1 cellular context compared by ENCODE assay signal in the genomic region with DNA sequence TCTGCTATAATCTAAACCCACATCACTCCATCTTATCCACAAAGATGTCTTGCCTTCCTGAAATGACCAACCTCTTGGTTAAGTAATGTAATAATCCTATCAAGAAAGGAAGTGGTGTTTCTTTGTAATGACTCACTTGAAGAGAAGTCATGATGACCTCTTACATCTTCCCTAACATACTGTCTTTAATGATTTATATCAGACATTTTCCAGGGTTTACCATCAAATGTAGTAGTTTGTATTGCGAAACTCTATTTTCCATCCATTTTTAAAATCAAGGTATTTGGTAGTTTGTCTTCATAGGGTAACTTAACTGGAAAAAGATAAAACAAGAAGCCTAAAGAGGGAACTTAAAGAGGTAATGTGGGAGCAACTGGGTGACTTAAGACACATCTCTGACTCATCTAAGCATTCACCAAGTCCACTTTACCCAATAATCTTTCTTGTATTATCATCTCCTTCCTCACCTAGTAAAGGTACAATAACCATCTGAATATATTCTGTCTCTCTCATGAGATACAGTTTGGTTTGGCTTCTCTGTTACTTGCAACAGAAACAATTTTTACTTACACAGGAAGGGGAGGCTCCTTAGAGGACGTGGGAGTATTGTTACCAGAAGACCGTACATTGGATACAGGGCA.
TF ChIP-seq lines count a peak whose summit lies in the region.

No MANE protein-coding gene starts in this region.

TF ChIP-seq in WTC11, 78 proteins besides CTCF, POLR2A, EP300 and RAD21 (continued from another document):
- TF ChIP-seq, protein P1, sequence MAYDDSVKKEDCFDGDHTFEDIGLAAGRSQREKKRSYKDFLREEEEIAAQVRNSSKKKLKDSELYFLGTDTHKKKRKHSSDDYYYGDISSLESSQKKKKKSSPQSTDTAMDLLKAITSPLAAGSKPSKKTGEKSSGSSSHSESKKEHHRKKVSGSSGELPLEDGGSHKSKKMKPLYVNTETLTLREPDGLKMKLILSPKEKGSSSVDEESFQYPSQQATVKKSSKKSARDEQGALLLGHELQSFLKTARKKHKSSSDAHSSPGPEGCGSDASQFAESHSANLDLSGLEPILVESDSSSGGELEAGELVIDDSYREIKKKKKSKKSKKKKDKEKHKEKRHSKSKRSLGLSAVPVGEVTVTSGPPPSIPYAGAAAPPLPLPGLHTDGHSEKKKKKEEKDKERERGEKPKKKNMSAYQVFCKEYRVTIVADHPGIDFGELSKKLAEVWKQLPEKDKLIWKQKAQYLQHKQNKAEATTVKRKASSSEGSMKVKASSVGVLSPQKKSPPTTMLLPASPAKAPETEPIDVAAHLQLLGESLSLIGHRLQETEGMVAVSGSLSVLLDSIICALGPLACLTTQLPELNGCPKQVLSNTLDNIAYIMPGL (CRISPR knock-in tag; IDR thresholded peaks at IDR 0.05), result no peak
- TF ChIP-seq MYBL2 (CRISPR knock-in tag; IDR thresholded peaks at IDR 0.05) (no peak), FOXK1 (CRISPR knock-in tag; IDR thresholded peaks at IDR 0.05) (no peak), ATF1 (CRISPR knock-in tag; IDR thresholded peaks at IDR 0.05) (no peak), ZNF138 (CRISPR knock-in tag; conservative IDR thresholded peaks at IDR 0.05) (no peak)
- TF ChIP-seq, protein P2, sequence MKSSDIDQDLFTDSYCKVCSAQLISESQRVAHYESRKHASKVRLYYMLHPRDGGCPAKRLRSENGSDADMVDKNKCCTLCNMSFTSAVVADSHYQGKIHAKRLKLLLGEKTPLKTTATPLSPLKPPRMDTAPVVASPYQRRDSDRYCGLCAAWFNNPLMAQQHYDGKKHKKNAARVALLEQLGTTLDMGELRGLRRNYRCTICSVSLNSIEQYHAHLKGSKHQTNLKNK (CRISPR knock-in tag; IDR thresholded peaks at IDR 0.05), result no peak
- TF ChIP-seq, protein P3, sequence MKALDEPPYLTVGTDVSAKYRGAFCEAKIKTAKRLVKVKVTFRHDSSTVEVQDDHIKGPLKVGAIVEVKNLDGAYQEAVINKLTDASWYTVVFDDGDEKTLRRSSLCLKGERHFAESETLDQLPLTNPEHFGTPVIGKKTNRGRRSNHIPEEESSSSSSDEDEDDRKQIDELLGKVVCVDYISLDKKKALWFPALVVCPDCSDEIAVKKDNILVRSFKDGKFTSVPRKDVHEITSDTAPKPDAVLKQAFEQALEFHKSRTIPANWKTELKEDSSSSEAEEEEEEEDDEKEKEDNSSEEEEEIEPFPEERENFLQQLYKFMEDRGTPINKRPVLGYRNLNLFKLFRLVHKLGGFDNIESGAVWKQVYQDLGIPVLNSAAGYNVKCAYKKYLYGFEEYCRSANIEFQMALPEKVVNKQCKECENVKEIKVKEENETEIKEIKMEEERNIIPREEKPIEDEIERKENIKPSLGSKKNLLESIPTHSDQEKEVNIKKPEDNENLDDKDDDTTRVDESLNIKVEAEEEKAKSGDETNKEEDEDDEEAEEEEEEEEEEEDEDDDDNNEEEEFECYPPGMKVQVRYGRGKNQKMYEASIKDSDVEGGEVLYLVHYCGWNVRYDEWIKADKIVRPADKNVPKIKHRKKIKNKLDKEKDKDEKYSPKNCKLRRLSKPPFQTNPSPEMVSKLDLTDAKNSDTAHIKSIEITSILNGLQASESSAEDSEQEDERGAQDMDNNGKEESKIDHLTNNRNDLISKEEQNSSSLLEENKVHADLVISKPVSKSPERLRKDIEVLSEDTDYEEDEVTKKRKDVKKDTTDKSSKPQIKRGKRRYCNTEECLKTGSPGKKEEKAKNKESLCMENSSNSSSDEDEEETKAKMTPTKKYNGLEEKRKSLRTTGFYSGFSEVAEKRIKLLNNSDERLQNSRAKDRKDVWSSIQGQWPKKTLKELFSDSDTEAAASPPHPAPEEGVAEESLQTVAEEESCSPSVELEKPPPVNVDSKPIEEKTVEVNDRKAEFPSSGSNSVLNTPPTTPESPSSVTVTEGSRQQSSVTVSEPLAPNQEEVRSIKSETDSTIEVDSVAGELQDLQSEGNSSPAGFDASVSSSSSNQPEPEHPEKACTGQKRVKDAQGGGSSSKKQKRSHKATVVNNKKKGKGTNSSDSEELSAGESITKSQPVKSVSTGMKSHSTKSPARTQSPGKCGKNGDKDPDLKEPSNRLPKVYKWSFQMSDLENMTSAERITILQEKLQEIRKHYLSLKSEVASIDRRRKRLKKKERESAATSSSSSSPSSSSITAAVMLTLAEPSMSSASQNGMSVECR (CRISPR knock-in tag; IDR thresholded peaks at IDR 0.05; ENCODE audit: borderline replicate concordance), result no peak
- TF ChIP-seq, protein P4, sequence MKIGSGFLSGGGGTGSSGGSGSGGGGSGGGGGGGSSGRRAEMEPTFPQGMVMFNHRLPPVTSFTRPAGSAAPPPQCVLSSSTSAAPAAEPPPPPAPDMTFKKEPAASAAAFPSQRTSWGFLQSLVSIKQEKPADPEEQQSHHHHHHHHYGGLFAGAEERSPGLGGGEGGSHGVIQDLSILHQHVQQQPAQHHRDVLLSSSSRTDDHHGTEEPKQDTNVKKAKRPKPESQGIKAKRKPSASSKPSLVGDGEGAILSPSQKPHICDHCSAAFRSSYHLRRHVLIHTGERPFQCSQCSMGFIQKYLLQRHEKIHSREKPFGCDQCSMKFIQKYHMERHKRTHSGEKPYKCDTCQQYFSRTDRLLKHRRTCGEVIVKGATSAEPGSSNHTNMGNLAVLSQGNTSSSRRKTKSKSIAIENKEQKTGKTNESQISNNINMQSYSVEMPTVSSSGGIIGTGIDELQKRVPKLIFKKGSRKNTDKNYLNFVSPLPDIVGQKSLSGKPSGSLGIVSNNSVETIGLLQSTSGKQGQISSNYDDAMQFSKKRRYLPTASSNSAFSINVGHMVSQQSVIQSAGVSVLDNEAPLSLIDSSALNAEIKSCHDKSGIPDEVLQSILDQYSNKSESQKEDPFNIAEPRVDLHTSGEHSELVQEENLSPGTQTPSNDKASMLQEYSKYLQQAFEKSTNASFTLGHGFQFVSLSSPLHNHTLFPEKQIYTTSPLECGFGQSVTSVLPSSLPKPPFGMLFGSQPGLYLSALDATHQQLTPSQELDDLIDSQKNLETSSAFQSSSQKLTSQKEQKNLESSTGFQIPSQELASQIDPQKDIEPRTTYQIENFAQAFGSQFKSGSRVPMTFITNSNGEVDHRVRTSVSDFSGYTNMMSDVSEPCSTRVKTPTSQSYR (CRISPR knock-in tag; IDR thresholded peaks at IDR 0.05), result no peak
